Comparison of ENCODE assay signal across 1 cellular context in genomic region chr17:77247048-77247541, GRCh38.
A peak's percentile ranks its signal among the peaks of the same experiment; 100 is the strongest.
TF ChIP-seq lines count a peak whose summit lies in the region.

No MANE protein-coding gene starts in this region.

TF ChIP-seq in HepG2, 621 proteins besides CTCF, POLR2A, EP300 and RAD21 (continued from another document and continues in another):
- TF ChIP-seq ZNF280D (CRISPR knock-in tag; IDR thresholded peaks at IDR 0.05): no peak
- TF ChIP-seq ZNF580 (CRISPR knock-in tag; IDR thresholded peaks at IDR 0.05; ENCODE audit: borderline replicate concordance, low read depth): peak; percentile 77
- peak; percentile 52 for TF ChIP-seq TEAD3 (CRISPR knock-in tag; optimal IDR thresholded peaks at IDR 0.05; ENCODE audit: borderline replicate concordance)
- no peak for TF ChIP-seq ZNF556 (CRISPR knock-in tag; IDR thresholded peaks at IDR 0.05; ENCODE audit: borderline replicate concordance)
- no peak for TF ChIP-seq NKX3-1 (CRISPR knock-in tag; IDR thresholded peaks at IDR 0.05)
- TF ChIP-seq ZNF432 (CRISPR knock-in tag; IDR thresholded peaks at IDR 0.05; ENCODE audit: borderline replicate concordance): peak; percentile 15; the same call in 1 of the 2 replicates
- TF ChIP-seq ZNF142 (CRISPR knock-in tag; IDR thresholded peaks at IDR 0.05): peak; percentile 65; the same call in 1 of the 2 replicates
- TF ChIP-seq ZBTB39 (CRISPR knock-in tag; IDR thresholded peaks at IDR 0.05): no peak; the same call in 1 of the 2 replicates
- peak; percentile 54 for TF ChIP-seq PHF8 (CRISPR knock-in tag; IDR thresholded peaks at IDR 0.05)
- peak; percentile 41; the same call in 1 of the 3 replicates for TF ChIP-seq MXI1 (IDR thresholded peaks at IDR 0.05; ENCODE audit: borderline replicate concordance, low read depth, low read length)
- TF ChIP-seq ZNF30 (CRISPR knock-in tag; IDR thresholded peaks at IDR 0.05): no peak
- no peak for TF ChIP-seq ZMAT3 (CRISPR knock-in tag; conservative IDR thresholded peaks at IDR 0.05)
- no peak for TF ChIP-seq TCF12 (IDR thresholded peaks at IDR 0.05)
- TF ChIP-seq TCF12 (CRISPR knock-in tag; IDR thresholded peaks at IDR 0.05): no peak
- peak; percentile 69; the same call in 1 of the 2 replicates for TF ChIP-seq HOXA5 (CRISPR knock-in tag; IDR thresholded peaks at IDR 0.05)
- TF ChIP-seq ZKSCAN1 (IDR thresholded peaks at IDR 0.05; ENCODE audit: low read length): no peak
- TF ChIP-seq ZBTB34 (CRISPR knock-in tag; IDR thresholded peaks at IDR 0.05): no peak
- TF ChIP-seq REL (CRISPR knock-in tag; conservative IDR thresholded peaks at IDR 0.05): no peak
- TF ChIP-seq PHF5A (CRISPR knock-in tag; IDR thresholded peaks at IDR 0.05; ENCODE audit: low read depth, unreplicated experiment): no peak
- TF ChIP-seq PHF20 (CRISPR knock-in tag; IDR thresholded peaks at IDR 0.05): no peak
- TF ChIP-seq ZNF121 (CRISPR knock-in tag; IDR thresholded peaks at IDR 0.05): no peak
- TF ChIP-seq CCAR2 (optimal IDR thresholded peaks at IDR 0.05; ENCODE audit: low read depth, low read length): no peak
- TF ChIP-seq ZMAT5 (CRISPR knock-in tag; IDR thresholded peaks at IDR 0.05; ENCODE audit: borderline replicate concordance, low read depth): no peak
- no peak; the same call in 1 of the 2 replicates for TF ChIP-seq CAMTA2 (CRISPR knock-in tag; IDR thresholded peaks at IDR 0.05; ENCODE audit: borderline replicate concordance)
- peak; percentile 85; the same call in 1 of the 2 replicates for TF ChIP-seq TBP (CRISPR knock-in tag; IDR thresholded peaks at IDR 0.05)
- no peak for TF ChIP-seq FOSL2 (CRISPR knock-in tag; IDR thresholded peaks at IDR 0.05)
- TF ChIP-seq ZNF441 (CRISPR knock-in tag; IDR thresholded peaks at IDR 0.05; ENCODE audit: borderline replicate concordance): no peak
- no peak for TF ChIP-seq AFF4 (CRISPR knock-in tag; IDR thresholded peaks at IDR 0.05)
- TF ChIP-seq ZNF512B (CRISPR knock-in tag; IDR thresholded peaks at IDR 0.05; ENCODE audit: borderline replicate concordance): no peak
- TF ChIP-seq ZNF605 (CRISPR knock-in tag; IDR thresholded peaks at IDR 0.05): no peak
- peak; percentile 67 for TF ChIP-seq HDAC1 (CRISPR knock-in tag; IDR thresholded peaks at IDR 0.05)
- no peak for TF ChIP-seq ZNF33B (CRISPR knock-in tag; IDR thresholded peaks at IDR 0.05)
- no peak for TF ChIP-seq BATF2 (CRISPR knock-in tag; IDR thresholded peaks at IDR 0.05)
- no peak; the same call in 1 of the 2 replicates for TF ChIP-seq TFE3 (CRISPR knock-in tag; IDR thresholded peaks at IDR 0.05)
- no peak for TF ChIP-seq ZNF136 (CRISPR knock-in tag; IDR thresholded peaks at IDR 0.05; ENCODE audit: low read depth)
- no peak for TF ChIP-seq HNF4A (CRISPR knock-in tag; IDR thresholded peaks at IDR 0.05)
- no peak for TF ChIP-seq ZSCAN9 (CRISPR knock-in tag; IDR thresholded peaks at IDR 0.05; ENCODE audit: borderline replicate concordance)
